In the genomic region with DNA sequence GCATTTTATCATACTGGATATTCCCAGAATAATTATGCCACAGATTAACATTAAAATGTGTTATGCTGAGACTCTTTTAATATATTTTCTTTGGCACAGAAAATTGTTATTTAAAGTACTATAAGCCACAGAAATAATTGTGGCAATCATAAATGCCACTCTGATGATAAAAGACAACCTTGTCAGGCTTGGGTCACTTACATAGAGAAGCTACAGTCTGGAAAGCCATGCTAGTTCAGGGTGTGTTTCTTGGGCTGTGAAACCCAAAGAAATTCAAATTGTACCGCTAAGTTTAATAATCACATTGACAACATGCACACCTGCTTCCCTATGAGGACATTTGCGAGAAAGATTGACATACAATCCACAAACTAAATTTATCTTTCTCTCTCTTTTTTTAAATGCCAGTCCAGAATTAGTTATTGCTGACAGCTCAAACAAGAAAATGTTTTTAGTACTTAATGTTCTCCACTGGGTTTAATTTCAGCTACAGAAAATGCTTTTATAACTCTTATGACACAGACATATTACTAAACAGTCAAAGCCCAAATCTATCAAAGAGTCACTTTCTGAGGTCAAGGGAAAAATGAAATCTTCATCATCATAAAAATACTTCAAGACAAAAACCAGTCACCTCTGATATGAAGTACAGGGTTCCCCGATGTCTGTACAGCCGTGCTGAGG, we compare ENCODE assay signal across 15 cellular contexts.
"Had no signal": no experiment of that assay in that cellular context is flagged by ENCODE, and none has a peak within 500 bp of the region (broad histone marks: within the 10 kb centered on the region; RNA-seq: fewer than 3 reads in every experiment).

No MANE protein-coding gene starts in this region.

- H3K4me1 Mint-ChIP-seq: stimulated activated memory B cell treated with anti-CD40 and anti-IgM and Interleukin-4, amounts not matched to agents 10 μg/mL and 1 μg/mL and 100 μg/mL, for 72 hours had no signal

- H3K4me3 Mint-ChIP-seq: activated B cell treated with CpG ODN at 0.5 μM for 24 hours; activated naive CD8-positive, alpha-beta T cell treated with anti-CD3 and anti-CD28 coated beads, Interleukin-2, amount 10 ng/mL, durations not matched to agents 7 days and 5 days; naive B cell; stimulated activated memory B cell treated with anti-CD40 and anti-IgM and Interleukin-4, amounts not matched to agents 10 μg/mL and 1 μg/mL and 100 μg/mL, for 72 hours; T-helper 1 cell treated with Interleukin-12 subunit alpha and Interleukin-12 subunit beta and Interleukin-4 antibody, amounts not matched to agents 30 μg/mL and 1 μg/mL, for 36 hours had no signal

- H3K9me3 Mint-ChIP-seq: activated B cell treated with CpG ODN at 0.5 μM for 24 hours; activated naive CD8-positive, alpha-beta T cell treated with anti-CD3 and anti-CD28 coated beads, Interleukin-2, amount 10 ng/mL, durations not matched to agents 7 days and 5 days; naive B cell; stimulated activated memory B cell treated with anti-CD40 and anti-IgM and Interleukin-4, amounts not matched to agents 10 μg/mL and 1 μg/mL and 100 μg/mL, for 72 hours; T-helper 1 cell treated with Interleukin-12 subunit alpha and Interleukin-12 subunit beta and Interleukin-4 antibody, amounts not matched to agents 30 μg/mL and 1 μg/mL, for 36 hours had no signal

- ATAC-seq: gastroesophageal sphincter; heart right ventricle; left lobe of liver; stimulated activated memory B cell treated with anti-CD40 and anti-IgM and Interleukin-4, amounts not matched to agents 10 μg/mL and 1 μg/mL and 100 μg/mL, for 72 hours had no signal

- H3K27ac ChIP-seq: gastroesophageal sphincter, heart right ventricle, parathyroid adenoma, uterus had no signal

- DNase-seq: activated B cell treated with CpG ODN at 0.5 μM for 24 hours; activated CD4-positive, alpha-beta T cell treated with anti-CD3 and anti-CD28 coated beads for 48 hours; activated naive CD8-positive, alpha-beta T cell treated with anti-CD3 and anti-CD28 coated beads, Interleukin-2, amount 10 ng/mL, durations not matched to agents 7 days and 5 days; anterior cingulate cortex; erythroblast; heart right ventricle; midbrain; naive B cell; stimulated activated CD4-positive, alpha-beta T cell treated with anti-CD3 and anti-CD28 coated beads, Interleukin-12 subunit alpha, Interleukin-12 subunit beta, amount 100 ng/mL, for 4 hours; uterus had no signal

- H3K27me3 Mint-ChIP-seq: activated B cell treated with CpG ODN at 0.5 μM for 24 hours; activated naive CD8-positive, alpha-beta T cell treated with anti-CD3 and anti-CD28 coated beads, Interleukin-2, amount 10 ng/mL, durations not matched to agents 7 days and 5 days; naive B cell; stimulated activated memory B cell treated with anti-CD40 and anti-IgM and Interleukin-4, amounts not matched to agents 10 μg/mL and 1 μg/mL and 100 μg/mL, for 72 hours had no signal

- H3K27ac Mint-ChIP-seq: activated B cell treated with CpG ODN at 0.5 μM for 24 hours; stimulated activated memory B cell treated with anti-CD40 and anti-IgM and Interleukin-4, amounts not matched to agents 10 μg/mL and 1 μg/mL and 100 μg/mL, for 72 hours; T-helper 1 cell treated with Interleukin-12 subunit alpha and Interleukin-12 subunit beta and Interleukin-4 antibody, amounts not matched to agents 30 μg/mL and 1 μg/mL, for 36 hours had no signal
